Comparison of ENCODE assay signal across 6 cellular contexts in the genomic region with DNA sequence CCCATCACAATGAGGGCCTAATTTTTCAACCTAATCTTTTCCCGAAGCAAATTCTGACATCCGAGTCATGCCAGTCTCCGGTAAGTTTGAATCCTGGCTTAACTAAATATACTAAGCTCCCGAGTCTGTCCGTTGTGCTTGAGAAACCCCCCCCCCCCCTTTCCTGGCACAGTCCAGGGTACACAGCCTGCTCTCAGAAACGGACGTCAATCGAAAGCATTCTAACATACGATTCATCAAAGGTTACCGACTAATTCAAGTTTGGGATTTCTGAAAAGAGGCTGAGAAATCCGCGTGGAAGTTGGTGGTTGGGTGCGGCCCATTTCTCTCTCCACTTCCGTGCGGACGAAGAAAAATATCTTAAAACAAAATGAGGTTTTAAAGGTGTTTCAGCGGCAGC. TPM values are rescaled to one million over a fixed set of nuclear protein-coding genes. Genes with fewer than 3 reads are reported as not detected.
A peak's percentile ranks its signal among the peaks of the same experiment; 100 is the strongest.
DNase-seq lines count a peak whose midpoint lies in the region; ATAC-seq, FAIRE-seq and TF ChIP-seq lines count a peak whose summit lies in the region.

No MANE protein-coding gene starts in this region.

- H3K36me3 Mint-ChIP-seq in central memory CD8-positive, alpha-beta T cell (ENCODE audit: insufficient read depth): peaks cover 4% of the 10 kb centered on the region

- intact Hi-C loops in pancreas (cut with DNase I): loop anchor here in 2 of 3 donors (5.0 to 10.0 kb wide), 2 partner anchors 77 to 85 kb away; partner anchors contain the start of gene ART3 (in 1 of the 2)

- peak overlapping the region; percentile 85 for H3K4me3 Mint-ChIP-seq in central memory CD8-positive, alpha-beta T cell

- H3K4me1 ChIP-seq in HUES6 (ENCODE audit: control insufficient read depth, insufficient read depth, low read length): peaks cover 7% of the 10 kb centered on the region
- peaks cover 0 to 8% (median 3%) of the 10 kb centered on the region in 3 donors for H3K4me1 ChIP-seq in pancreas

- ATAC-seq in central memory CD8-positive, alpha-beta T cell (replicated peaks; ENCODE audit: extremely low read depth, poor library complexity, severe bottlenecking): peak; percentile 22
- ATAC-seq in pancreas: peak; percentile 11 to 46 (median 26)
- ATAC-seq in GM18873 (IDR thresholded peaks at IDR 0.05; ENCODE audit: low FRiP score, unreplicated experiment): no peak

- H3K4me1 Mint-ChIP-seq in central memory CD8-positive, alpha-beta T cell: peaks cover 28% of the 10 kb centered on the region

- H3K9ac ChIP-seq in HUES6 (ENCODE audit: low read length): peak overlapping the region; percentile 93

- no peak for DNase-seq in central memory CD8-positive, alpha-beta T cell (ENCODE audit: low spot score in 2 of 2)
- no peak for DNase-seq in pancreas
- DNase-seq in GM19238 (ENCODE audit: insufficient read length, low spot score): no peak
- DNase-seq in OCI-M2 (lab: John Stamatoyannopoulos, UW; ENCODE audit: unreplicated experiment): no peak

- no peak for TF ChIP-seq CTCF in pancreas (IDR thresholded peaks at IDR 0.05)

- no peaks in the 10 kb centered on the region for H3K9me3 ChIP-seq in HUES6 (ENCODE audit: control insufficient read depth, insufficient read depth, low read depth, low read length)
- no peaks in the 10 kb centered on the region for H3K9me3 ChIP-seq in pancreas

- H3K27ac ChIP-seq in HUES6 (ENCODE audit: low read depth, low read length) (peak overlapping the region; percentile 73; the same call in 1 of the 2 replicates), pancreas (peak overlapping the region in 2 of 4 donors; percentile 43 to 44)

- peaks cover 3% of the 10 kb centered on the region for H3K36me3 ChIP-seq in HUES6 (ENCODE audit: control insufficient read depth, insufficient read depth, low read length)
- H3K36me3 ChIP-seq in pancreas: no peaks in the 10 kb centered on the region

- H3K27me3 ChIP-seq in HUES6 (ENCODE audit: control insufficient read depth, insufficient read depth, low read length) (no peaks in the 10 kb centered on the region), pancreas (no peaks in the 10 kb centered on the region)

- H3K27me3 Mint-ChIP-seq in central memory CD8-positive, alpha-beta T cell: no peaks in the 10 kb centered on the region

- FAIRE-seq in pancreas (lab: Jason Lieb, UNC): no peak

- peak overlapping the region; percentile 70 for H3K27ac Mint-ChIP-seq in central memory CD8-positive, alpha-beta T cell (ENCODE audit: low read depth)

- 1% methylated on average over 17 of the region's 17 CpGs for WGBS in pancreas, 2 donors

- H3K4me3 ChIP-seq in HUES6 (ENCODE audit: low read depth, low read length): peak overlapping the region; percentile 95
- H3K4me3 ChIP-seq in pancreas: peak overlapping the region; percentile 77 to 99 (median 83)

- no peaks in the 10 kb centered on the region for H3K9me3 Mint-ChIP-seq in central memory CD8-positive, alpha-beta T cell

RNA-seq across cellular contexts. Expression of gene SDAD1, which starts 0.6 kb away (rescaled TPM):
- 10 to 100 TPM; 14.5 to 26.1 (median 22.3) TPM for total RNA-seq in pancreas
- polyA plus RNA-seq in pancreas: 10 to 100 TPM in 1 of 2 donors, 1 to 10 TPM in 1; 7.6 to 17.6 TPM

RNA-seq across cellular contexts. Expression of gene CXCL9, which starts 17.2 kb away (rescaled TPM):
- under 1 TPM in 5 of 6 donors, not detected in 1; 0.05 to 0.87 (median 0.16) TPM for total RNA-seq in pancreas
- polyA plus RNA-seq in pancreas: under 1 TPM; 0.15 to 0.21 TPM

RNA-seq across cellular contexts. Expression of gene CXCL10, which starts 33.2 kb away (rescaled TPM):
- 1 to 10 TPM in 1 of 6 donors, under 1 TPM in 2, not detected in 3; 0.38 to 1.7 (median 0.83) TPM for total RNA-seq in pancreas
- polyA plus RNA-seq in pancreas: under 1 TPM; 0.19 to 0.34 TPM

RNA-seq across cellular contexts. Expression of gene CXCL11, which starts 45.7 kb away (rescaled TPM):
- total RNA-seq in pancreas: 1 to 10 TPM in 4 of 6 donors, under 1 TPM in 2; 0.13 to 3.7 (median 2.2) TPM
- under 1 TPM; 0.72 to 0.73 TPM for polyA plus RNA-seq in pancreas

RNA-seq across cellular contexts. Expression of gene NAAA, which starts 49.3 kb away (rescaled TPM):
- 10 to 100 TPM in 1 of 6 donors, 1 to 10 TPM in 5; 4.5 to 13.7 (median 9.0) TPM for total RNA-seq in pancreas
- polyA plus RNA-seq in pancreas: 1 to 10 TPM; 3.5 to 9.7 TPM
